Comparison of ENCODE assay signal across 8 cellular contexts in the genomic region with DNA sequence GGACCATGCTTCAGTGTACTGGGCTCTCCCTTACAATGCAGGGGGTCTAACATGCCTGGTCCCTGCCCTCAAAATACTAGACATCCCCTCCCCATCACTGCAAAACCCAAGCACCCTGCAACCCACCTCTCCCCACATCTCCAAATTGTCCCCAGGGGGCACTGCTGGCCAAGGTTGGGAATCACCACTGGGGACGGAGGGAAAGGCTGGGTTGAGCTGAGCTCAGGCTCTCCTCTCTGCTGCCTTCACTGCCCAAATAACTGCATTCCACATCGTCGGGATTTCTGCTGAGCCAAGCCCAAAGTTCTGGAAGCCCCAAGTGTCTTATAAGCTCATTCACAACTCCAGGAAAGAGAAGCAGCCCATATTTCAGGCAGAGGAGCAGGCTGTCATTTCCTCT.
DNase-seq lines count a peak whose midpoint lies in the region; ATAC-seq and TF ChIP-seq lines count a peak whose summit lies in the region.

No MANE protein-coding gene starts in this region.

- no peaks in the 10 kb centered on the region for H3F3A ChIP-seq in GM23338 (replicated peaks; ENCODE audit: low read depth)

- no peaks in the 10 kb centered on the region for H3K9me3 Mint-ChIP-seq in GM23338

- no peak overlapping the region for H3K9ac ChIP-seq in Karpas-422 (ENCODE audit: low read length)

- no peaks in the 10 kb centered on the region for H3K79me2 ChIP-seq in GM23338 (replicated peaks; ENCODE audit: insufficient read depth)
- no peaks in the 10 kb centered on the region for H3K79me2 ChIP-seq in Karpas-422 (ENCODE audit: low read length)

- H3K27ac ChIP-seq in GM23338 (ENCODE audit: low read depth) = no peak overlapping the region
- no peak overlapping the region for H3K27ac ChIP-seq in adrenal gland
- no peak overlapping the region for H3K27ac ChIP-seq in transverse colon
- no peak overlapping the region for H3K27ac ChIP-seq in Karpas-422 (ENCODE audit: low read length)

- peak; percentile 94 for ATAC-seq in GM23338

- peak; percentile 67 to 87 for TF ChIP-seq CTCF in GM23338 (conservative IDR thresholded peaks at IDR 0.05; ENCODE audit: low read depth in 2 of 2)
- peak; percentile 34 to 80 (median 66) for TF ChIP-seq CTCF in adrenal gland (IDR thresholded peaks at IDR 0.05)
- TF ChIP-seq CTCF in transverse colon (IDR thresholded peaks at IDR 0.05) = peak in 4 of 5 experiments; percentile 16 to 34 (median 32)

- 0 out of 2 replicates have a peak overlapping the region, but pooled peaks have one; percentile 52 for H3K27ac Mint-ChIP-seq in GM23338

- H3K9me2 ChIP-seq in GM23338 (ENCODE audit: insufficient read depth) (no peaks in the 10 kb centered on the region), Karpas-422 (replicated peaks; ENCODE audit: insufficient read depth, low read length) (no peaks in the 10 kb centered on the region)

- H3K9me3 ChIP-seq in adrenal gland (replicated peaks in 1 of 3) (no peaks in the 10 kb centered on the region), transverse colon (no peaks in the 10 kb centered on the region), Karpas-422 (ENCODE audit: low read length) (no peaks in the 10 kb centered on the region)

- H3K27me3 ChIP-seq in GM23338 (ENCODE audit: insufficient read depth) (no peaks in the 10 kb centered on the region), adrenal gland (no peaks in the 10 kb centered on the region), transverse colon (no peaks in the 10 kb centered on the region), Karpas-422 (ENCODE audit: low read length) (no peaks in the 10 kb centered on the region)

- peaks cover 2% of the 10 kb centered on the region for H3K27me3 Mint-ChIP-seq in GM23338 (ENCODE audit: insufficient read depth, low read depth, poor library complexity)

- no peak for TF ChIP-seq POLR2A in adrenal gland (IDR thresholded peaks at IDR 0.05)
- no peak for TF ChIP-seq POLR2A in transverse colon (IDR thresholded peaks at IDR 0.05)

- no peaks in the 10 kb centered on the region; the same call in 1 of the 2 replicates for H4K20me1 ChIP-seq in GM23338 (replicated peaks; ENCODE audit: insufficient read depth)
- H4K20me1 ChIP-seq in Karpas-422 (ENCODE audit: insufficient read depth, low read depth, low read length) = no peaks in the 10 kb centered on the region

- no peak overlapping the region for H3K4me3 Mint-ChIP-seq in GM23338

- intact Hi-C loops in adrenal gland (cut with DNase I) = loop anchor here (5.0 to 10.0 kb wide), 2 partner anchors 93 to 101 kb away; no protein-coding TSS in a partner anchor
- intact Hi-C loops in transverse colon (cut with DNase I; ENCODE audit: low total_unique reads) = loop anchor here (10.0 kb wide), 1 partner anchor 93 kb away; no protein-coding TSS in a partner anchor

- in situ Hi-C loops in transverse colon (cut with MboI; ENCODE audit: low pct_ligation_motif_present in 1 of 4, low pct_unique_long_range_greater_than_20kb in 1 of 4, low sequenced_read_pairs in 3 of 4) = no loop called here

- 11 to 34% (median 28%) methylated on average over 3 of the region's 3 CpGs for WGBS in adrenal gland, 4 donors
- WGBS in transverse colon (ENCODE audit: low coverage in 1 of 2), 2 donors = 74% methylated on average over 3 of the region's 3 CpGs; no CpG with 5 or more reads in 1 of the 2 donors

- peaks cover 24% of the 10 kb centered on the region; the same call in 2 of the 3 replicates for H3K36me3 Mint-ChIP-seq in GM23338 (ENCODE audit: low read depth)

- no peak for TF ChIP-seq EP300 in transverse colon (IDR thresholded peaks at IDR 0.05; ENCODE audit: low read depth)

- peak; percentile 6 to 44 for DNase-seq in AML-193 (lab: John Stamatoyannopoulos, UW)
- DNase-seq in GM23338 (ENCODE audit: low spot score) = peak; percentile 82
- DNase-seq in adrenal gland = peak; percentile 32 to 66 (median 57)
- DNase-seq in iris pigment epithelial cell (ENCODE audit: low read depth) = peak; percentile 54
- peak; percentile 17 for DNase-seq in transverse colon
- no peak for DNase-seq in SK-N-DZ (ENCODE audit: low spot score)
- DNase-seq in Karpas-422 = no peak
- no peak for DNase-seq in KG1 (lab: John Stamatoyannopoulos, UW)

- peaks cover 10% of the 10 kb centered on the region; the same call in 1 of the 2 replicates for H3K4me1 ChIP-seq in GM23338 (ENCODE audit: insufficient read depth)
- H3K4me1 ChIP-seq in adrenal gland (replicated peaks in 1 of 2) = peaks cover 10 to 12% of the 10 kb centered on the region in 2 donors
- H3K4me1 ChIP-seq in transverse colon = peaks cover 0 to 8% (median 6%) of the 10 kb centered on the region in 4 donors
- peaks cover 8% of the 10 kb centered on the region for H3K4me1 ChIP-seq in Karpas-422 (ENCODE audit: low read length)

- no peak overlapping the region for H3K4me3 ChIP-seq in GM23338
- H3K4me3 ChIP-seq in adrenal gland = no peak overlapping the region
- no peak overlapping the region for H3K4me3 ChIP-seq in transverse colon
- no peak overlapping the region for H3K4me3 ChIP-seq in Karpas-422 (ENCODE audit: low read length)

- H2AFZ ChIP-seq in GM23338 = no peak overlapping the region
- H2AFZ ChIP-seq in Karpas-422 (ENCODE audit: low read length) = no peak overlapping the region

- H3K4me2 ChIP-seq in GM23338 (no peak overlapping the region), Karpas-422 (ENCODE audit: low read depth, low read length, poor library complexity, severe bottlenecking) (no peak overlapping the region)

- H3K4me1 Mint-ChIP-seq in GM23338 = peaks cover 16% of the 10 kb centered on the region; the same call in 2 of the 3 replicates

- H3K36me3 ChIP-seq in GM23338 (ENCODE audit: insufficient read depth) = no peaks in the 10 kb centered on the region
- peaks cover 0 to 1% of the 10 kb centered on the region in 2 donors for H3K36me3 ChIP-seq in adrenal gland (replicated peaks in 1 of 2)
- H3K36me3 ChIP-seq in transverse colon = peaks cover 0 to 8% (median 0%) of the 10 kb centered on the region in 4 donors
- no peaks in the 10 kb centered on the region for H3K36me3 ChIP-seq in Karpas-422 (ENCODE audit: insufficient read depth, low read length)

TF ChIP-seq in GM23338, 12 proteins besides CTCF, POLR2A, EP300 and RAD21 (continues in another document):
- no peak for TF ChIP-seq JUNB (IDR thresholded peaks at IDR 0.05; ENCODE audit: unreplicated experiment)
- no peak for TF ChIP-seq EZH2phosphoT487 (IDR thresholded peaks at IDR 0.05; ENCODE audit: unreplicated experiment)
- no peak for TF ChIP-seq POLR2AphosphoS5 (IDR thresholded peaks at IDR 0.05; ENCODE audit: low read depth)
- TF ChIP-seq, protein P1, sequence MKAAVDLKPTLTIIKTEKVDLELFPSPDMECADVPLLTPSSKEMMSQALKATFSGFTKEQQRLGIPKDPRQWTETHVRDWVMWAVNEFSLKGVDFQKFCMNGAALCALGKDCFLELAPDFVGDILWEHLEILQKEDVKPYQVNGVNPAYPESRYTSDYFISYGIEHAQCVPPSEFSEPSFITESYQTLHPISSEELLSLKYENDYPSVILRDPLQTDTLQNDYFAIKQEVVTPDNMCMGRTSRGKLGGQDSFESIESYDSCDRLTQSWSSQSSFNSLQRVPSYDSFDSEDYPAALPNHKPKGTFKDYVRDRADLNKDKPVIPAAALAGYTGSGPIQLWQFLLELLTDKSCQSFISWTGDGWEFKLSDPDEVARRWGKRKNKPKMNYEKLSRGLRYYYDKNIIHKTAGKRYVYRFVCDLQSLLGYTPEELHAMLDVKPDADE (IDR thresholded peaks at IDR 0.05) = no peak
- no peak for TF ChIP-seq ZNF114 (CRISPR knock-in tag; IDR thresholded peaks at IDR 0.05)
- TF ChIP-seq ZNF331 (CRISPR knock-in tag; IDR thresholded peaks at IDR 0.05; ENCODE audit: low read depth) = no peak
- TF ChIP-seq, protein P2, sequence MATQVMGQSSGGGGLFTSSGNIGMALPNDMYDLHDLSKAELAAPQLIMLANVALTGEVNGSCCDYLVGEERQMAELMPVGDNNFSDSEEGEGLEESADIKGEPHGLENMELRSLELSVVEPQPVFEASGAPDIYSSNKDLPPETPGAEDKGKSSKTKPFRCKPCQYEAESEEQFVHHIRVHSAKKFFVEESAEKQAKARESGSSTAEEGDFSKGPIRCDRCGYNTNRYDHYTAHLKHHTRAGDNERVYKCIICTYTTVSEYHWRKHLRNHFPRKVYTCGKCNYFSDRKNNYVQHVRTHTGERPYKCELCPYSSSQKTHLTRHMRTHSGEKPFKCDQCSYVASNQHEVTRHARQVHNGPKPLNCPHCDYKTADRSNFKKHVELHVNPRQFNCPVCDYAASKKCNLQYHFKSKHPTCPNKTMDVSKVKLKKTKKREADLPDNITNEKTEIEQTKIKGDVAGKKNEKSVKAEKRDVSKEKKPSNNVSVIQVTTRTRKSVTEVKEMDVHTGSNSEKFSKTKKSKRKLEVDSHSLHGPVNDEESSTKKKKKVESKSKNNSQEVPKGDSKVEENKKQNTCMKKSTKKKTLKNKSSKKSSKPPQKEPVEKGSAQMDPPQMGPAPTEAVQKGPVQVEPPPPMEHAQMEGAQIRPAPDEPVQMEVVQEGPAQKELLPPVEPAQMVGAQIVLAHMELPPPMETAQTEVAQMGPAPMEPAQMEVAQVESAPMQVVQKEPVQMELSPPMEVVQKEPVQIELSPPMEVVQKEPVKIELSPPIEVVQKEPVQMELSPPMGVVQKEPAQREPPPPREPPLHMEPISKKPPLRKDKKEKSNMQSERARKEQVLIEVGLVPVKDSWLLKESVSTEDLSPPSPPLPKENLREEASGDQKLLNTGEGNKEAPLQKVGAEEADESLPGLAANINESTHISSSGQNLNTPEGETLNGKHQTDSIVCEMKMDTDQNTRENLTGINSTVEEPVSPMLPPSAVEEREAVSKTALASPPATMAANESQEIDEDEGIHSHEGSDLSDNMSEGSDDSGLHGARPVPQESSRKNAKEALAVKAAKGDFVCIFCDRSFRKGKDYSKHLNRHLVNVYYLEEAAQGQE (IDR thresholded peaks at IDR 0.05; ENCODE audit: unreplicated experiment) = no peak

Comparison
In these comparisons a context has a peak if more than half of its experiments do, and no peak if none do; other contexts are left out.
1. DNase-seq: peak in AML-193 (2 of 2), GM23338 (single experiment), adrenal gland (7 of 7), iris pigment epithelial cell (single experiment) and transverse colon (single experiment); none in SK-N-DZ (single experiment), Karpas-422 (single experiment) and KG1 (single experiment).
2. Peak in every context shown above with its lines, with median percentiles within 50 percentile points of each other: CTCF ChIP-seq.